13 cellular contexts compared by ENCODE assay signal in the genomic region with DNA sequence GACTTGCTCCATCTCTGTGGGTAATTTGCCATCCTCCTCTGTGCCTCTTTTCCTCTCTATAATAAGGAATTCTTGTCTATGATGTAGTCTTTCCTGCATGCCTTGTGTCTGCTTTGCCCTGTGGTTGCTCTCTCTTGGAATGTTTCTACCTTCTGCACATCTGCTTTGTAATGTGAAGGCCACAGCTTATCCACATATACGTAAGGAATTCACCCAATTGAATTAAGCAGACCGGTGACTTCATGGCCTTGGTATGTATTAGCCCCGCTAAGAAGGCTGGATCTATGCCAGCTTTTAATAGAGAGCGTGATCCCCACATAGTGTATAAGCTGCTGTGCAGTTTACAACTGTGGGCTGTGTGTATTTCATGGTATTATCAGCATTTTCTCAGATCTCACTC.
DNase-seq lines count a peak whose midpoint lies in the region; ATAC-seq and TF ChIP-seq lines count a peak whose summit lies in the region.
"Had no signal": no experiment of that assay in that cellular context is flagged by ENCODE, and none has a peak within 500 bp of the region (broad histone marks: within the 10 kb centered on the region; RNA-seq: fewer than 3 reads in every experiment).

No MANE protein-coding gene starts in this region.

- H3K27me3 ChIP-seq in mesendoderm (ENCODE audit: insufficient read depth, low read length, poor library complexity), result no peaks in the 10 kb centered on the region
- H3K27me3 ChIP-seq in transverse colon, result no peaks in the 10 kb centered on the region

- H3K23ac ChIP-seq in mesendoderm (ENCODE audit: low read length), result no peak overlapping the region

- H3K4me3 ChIP-seq in cardiac fibroblast (replicated peaks in 1 of 2; ENCODE audit: low read depth in 2 of 2, low read length in 2 of 2), result no peak overlapping the region
- H3K4me3 ChIP-seq in mesendoderm (ENCODE audit: low read length), result no peak overlapping the region
- no peak overlapping the region for H3K4me3 ChIP-seq in transverse colon

- no peaks in the 10 kb centered on the region for H3K9me3 ChIP-seq in transverse colon

- intact Hi-C loops in transverse colon (cut with DNase I; ENCODE audit: low total_unique reads), result no loop called here
- intact Hi-C loops in activated CD8-positive, alpha-beta T cell treated with anti-CD3 and anti-CD28 coated beads for 36 hours (cut with micrococcal nuclease), result no loop called here

- peaks cover 6% of the 10 kb centered on the region for H3K4me1 ChIP-seq in mesendoderm (ENCODE audit: control insufficient read depth, low read depth, low read length)
- no peaks in the 10 kb centered on the region for H3K4me1 ChIP-seq in transverse colon

- H4K5ac ChIP-seq in mesendoderm (ENCODE audit: low read length), result no peak overlapping the region

- H3K4me1 Mint-ChIP-seq in activated CD8-positive, alpha-beta T cell treated with anti-CD3 and anti-CD28 coated beads for 36 hours (ENCODE audit: low read depth), result peaks cover 12% of the 10 kb centered on the region
- H3K4me1 Mint-ChIP-seq: stimulated activated memory B cell treated with anti-CD40 and anti-IgM and Interleukin-4, amounts not matched to agents 10 μg/mL and 1 μg/mL and 100 μg/mL, for 72 hours had no signal

- no peak overlapping the region for H2AK5ac ChIP-seq in mesendoderm (ENCODE audit: low read length)

- peak overlapping the region; percentile 54 for H3K18ac ChIP-seq in mesendoderm (ENCODE audit: low read length)

- no peak overlapping the region for H2BK120ac ChIP-seq in mesendoderm (ENCODE audit: low read depth, low read length)

- TF ChIP-seq CTCF in cardiac fibroblast (IDR thresholded peaks at IDR 0.05; ENCODE audit: low read depth, low read length), result no peak
- no peak for TF ChIP-seq CTCF in transverse colon (IDR thresholded peaks at IDR 0.05)
- no peak for TF ChIP-seq CTCF in activated CD8-positive, alpha-beta T cell treated with anti-CD3 and anti-CD28 coated beads for 36 hours (IDR thresholded peaks at IDR 0.05)

- no peak overlapping the region for H3K4me2 ChIP-seq in mesendoderm (ENCODE audit: low read length)

- no peak for TF ChIP-seq POLR2A in transverse colon (IDR thresholded peaks at IDR 0.05)

- POLR2A ChIA-PET in activated CD8-positive, alpha-beta T cell treated with anti-CD3 and anti-CD28 coated beads for 36 hours (lab: Charles Lee), result no interaction called here

- H3K27ac ChIP-seq in mesendoderm (ENCODE audit: low read depth, low read length), result no peak overlapping the region
- no peak overlapping the region for H3K27ac ChIP-seq in transverse colon

- H3K27ac Mint-ChIP-seq in activated CD8-positive, alpha-beta T cell treated with anti-CD3 and anti-CD28 coated beads for 36 hours, result no peak overlapping the region
- H3K27ac Mint-ChIP-seq: stimulated activated memory B cell treated with anti-CD40 and anti-IgM and Interleukin-4, amounts not matched to agents 10 μg/mL and 1 μg/mL and 100 μg/mL, for 72 hours had no signal

- DNase-seq in Daoy (ENCODE audit: low read depth) (peak; percentile 2), NCI-H524 (lab: John Stamatoyannopoulos, UW) (peak; percentile 37 to 81), cardiac fibroblast (ENCODE audit: low read depth in 2 of 2) (peak; percentile 72 to 77), mesendoderm (peak; percentile 85), transverse colon (no peak), NCI-H526 treated with DMSO at 0.1 percent for 48 hours (lab: John Stamatoyannopoulos, UW) (no peak)
- DNase-seq in activated CD8-positive, alpha-beta T cell treated with anti-CD3 and anti-CD28 coated beads for 36 hours, result no peak
- DNase-seq: activated T-cell treated with anti-CD3 and anti-CD28 coated beads for 4 hours; DND-41; hypothalamus; stimulated activated CD4-positive, alpha-beta T cell treated with anti-CD3 and anti-CD28 coated beads, Interleukin-12 subunit alpha, Interleukin-12 subunit beta, amount 100 ng/mL, for 4 hours had no signal

- H3K27me3 Mint-ChIP-seq in activated CD8-positive, alpha-beta T cell treated with anti-CD3 and anti-CD28 coated beads for 36 hours, result no peaks in the 10 kb centered on the region
- H3K27me3 Mint-ChIP-seq: stimulated activated memory B cell treated with anti-CD40 and anti-IgM and Interleukin-4, amounts not matched to agents 10 μg/mL and 1 μg/mL and 100 μg/mL, for 72 hours had no signal

- TF ChIP-seq EP300 in transverse colon (IDR thresholded peaks at IDR 0.05; ENCODE audit: low read depth), result no peak

- H3K36me3 ChIP-seq in mesendoderm (ENCODE audit: control insufficient read depth, insufficient read depth, low read length), result no peaks in the 10 kb centered on the region
- no peaks in the 10 kb centered on the region for H3K36me3 ChIP-seq in transverse colon

- no peaks in the 10 kb centered on the region for H3K79me2 ChIP-seq in mesendoderm (ENCODE audit: control insufficient read depth, insufficient read depth, low read length)

- CTCF ChIA-PET in activated CD8-positive, alpha-beta T cell treated with anti-CD3 and anti-CD28 coated beads for 36 hours (lab: Charles Lee), result interaction anchor here (1.5 to 2.4 kb wide), 2 partner anchors 11 to 95 kb away, joined by 4 to 6 read pairs; no protein-coding TSS in a partner anchor

- H3K4ac ChIP-seq in mesendoderm (ENCODE audit: low read depth, low read length), result no peak overlapping the region

- no peak overlapping the region for H4K8ac ChIP-seq in mesendoderm (ENCODE audit: low read depth, low read length)

- no peak overlapping the region for H2BK15ac ChIP-seq in mesendoderm (replicated peaks; ENCODE audit: low read depth)

- in situ Hi-C loops in transverse colon (cut with MboI; ENCODE audit: low pct_ligation_motif_present in 1 of 4, low pct_unique_long_range_greater_than_20kb in 1 of 4, low sequenced_read_pairs in 3 of 4), result no loop called here

- H3K56ac ChIP-seq in mesendoderm (ENCODE audit: low read length), result no peak overlapping the region

- H2BK5ac ChIP-seq in mesendoderm (ENCODE audit: low read length), result no peak overlapping the region

- no peaks in the 10 kb centered on the region for H3K9me3 Mint-ChIP-seq in activated CD8-positive, alpha-beta T cell treated with anti-CD3 and anti-CD28 coated beads for 36 hours

- ATAC-seq in activated CD8-positive, alpha-beta T cell treated with anti-CD3 and anti-CD28 coated beads for 36 hours, result no peak
- ATAC-seq in esophagus mucosa, result no peak
- ATAC-seq: stimulated activated memory B cell treated with anti-CD40 and anti-IgM and Interleukin-4, amounts not matched to agents 10 μg/mL and 1 μg/mL and 100 μg/mL, for 72 hours had no signal

- no peaks in the 10 kb centered on the region for H3K79me1 ChIP-seq in mesendoderm (ENCODE audit: low read length)

- no CpG with 5 or more reads among the region's 4 CpGs for WGBS in mesendoderm (ENCODE audit: extremely low coverage, insufficient coverage, low lambda C conversion rate)
- 48 to 50% methylated on average over 2 to 4 of the region's 4 CpGs for WGBS in transverse colon (ENCODE audit: low coverage in 1 of 2), 2 donors

- H3K4me3 Mint-ChIP-seq in activated CD8-positive, alpha-beta T cell treated with anti-CD3 and anti-CD28 coated beads for 36 hours, result no peak overlapping the region
- H3K4me3 Mint-ChIP-seq: stimulated activated memory B cell treated with anti-CD40 and anti-IgM and Interleukin-4, amounts not matched to agents 10 μg/mL and 1 μg/mL and 100 μg/mL, for 72 hours had no signal

- no peaks in the 10 kb centered on the region for H3K36me3 Mint-ChIP-seq in activated CD8-positive, alpha-beta T cell treated with anti-CD3 and anti-CD28 coated beads for 36 hours (ENCODE audit: low read depth)
- H3K36me3 Mint-ChIP-seq: stimulated activated memory B cell treated with anti-CD40 and anti-IgM and Interleukin-4, amounts not matched to agents 10 μg/mL and 1 μg/mL and 100 μg/mL, for 72 hours had no signal

- H3K9ac ChIP-seq in mesendoderm (ENCODE audit: low read length), result no peak overlapping the region

Comparison
In these comparisons a context has a peak if more than half of its experiments do, and no peak if none do; other contexts are left out.
1. DNase-seq: peak in Daoy (single experiment), NCI-H524 (2 of 2), cardiac fibroblast (2 of 2) and mesendoderm (single experiment); none in transverse colon (single experiment), NCI-H526 treated with DMSO at 0.1 percent for 48 hours (single experiment) and activated CD8-positive, alpha-beta T cell treated with anti-CD3 and anti-CD28 coated beads for 36 hours (single experiment).